10 cellular contexts compared by ENCODE assay signal in genomic region chr15:94324835-94325767, GRCh38.
DNase-seq lines count a peak whose midpoint lies in the region; ATAC-seq lines count a peak whose summit lies in the region.
"Had no signal": no experiment of that assay in that cellular context is flagged by ENCODE, and none has a peak within 500 bp of the region (broad histone marks: within the 10 kb centered on the region; RNA-seq: fewer than 3 reads in every experiment).

No MANE protein-coding gene starts in this region.

- H3K56ac ChIP-seq in mesendoderm (ENCODE audit: low read length): no peak overlapping the region

- H3K27ac ChIP-seq in mesendoderm (ENCODE audit: low read depth, low read length): no peak overlapping the region
- H3K27ac ChIP-seq: GM23248, sigmoid colon had no signal

- H3K4ac ChIP-seq in mesendoderm (ENCODE audit: low read depth, low read length): no peak overlapping the region

- H2BK120ac ChIP-seq in mesendoderm (ENCODE audit: low read depth, low read length): no peak overlapping the region

- H2BK5ac ChIP-seq in mesendoderm (ENCODE audit: low read length): no peak overlapping the region

- no peak overlapping the region for H3K4me2 ChIP-seq in mesendoderm (ENCODE audit: low read length)

- H4K8ac ChIP-seq in mesendoderm (ENCODE audit: low read depth, low read length): no peak overlapping the region

- H3K79me1 ChIP-seq in mesendoderm (ENCODE audit: low read length): no peaks in the 10 kb centered on the region

- H2BK15ac ChIP-seq in mesendoderm (replicated peaks; ENCODE audit: low read depth): no peak overlapping the region

- ATAC-seq in GM21423 (IDR thresholded peaks at IDR 0.05; ENCODE audit: unreplicated experiment) (peak; percentile 35), GM21526 (IDR thresholded peaks at IDR 0.05; ENCODE audit: low FRiP score, unreplicated experiment) (no peak)

- no peak overlapping the region for H3K23ac ChIP-seq in mesendoderm (ENCODE audit: low read length)

- no peak overlapping the region for H4K5ac ChIP-seq in mesendoderm (ENCODE audit: low read length)

- peaks cover 2% of the 10 kb centered on the region for H3K4me1 ChIP-seq in mesendoderm (ENCODE audit: control insufficient read depth, low read depth, low read length)
- H3K4me1 ChIP-seq: sigmoid colon had no signal

- H3K18ac ChIP-seq in mesendoderm (ENCODE audit: low read length): no peak overlapping the region

- no peaks in the 10 kb centered on the region for H3K27me3 ChIP-seq in mesendoderm (ENCODE audit: insufficient read depth, low read length, poor library complexity)
- H3K27me3 ChIP-seq: sigmoid colon had no signal

- no peaks in the 10 kb centered on the region for H3K79me2 ChIP-seq in mesendoderm (ENCODE audit: control insufficient read depth, insufficient read depth, low read length)

- DNase-seq in NCI-H82 (lab: John Stamatoyannopoulos, UW) (peak; percentile 6), NCI-H82 treated with DMSO at 0.1 percent for 48 hours (lab: John Stamatoyannopoulos, UW; ENCODE audit: unreplicated experiment) (no peak), mesendoderm (peak; percentile 16), HuH-7 (ENCODE audit: low spot score) (no peak), G401 (ENCODE audit: low spot score) (no peak)
- DNase-seq in activated CD8-positive, alpha-beta memory T cell treated with anti-CD3 and anti-CD28 coated beads, Interleukin-2, amount 50 U/mL, for 4 hours: peak; percentile 29

- in situ Hi-C loops in G401 (cut with HindIII; ENCODE audit: low sequenced_read_pairs): no loop called here

- H3K36me3 ChIP-seq in mesendoderm (ENCODE audit: control insufficient read depth, insufficient read depth, low read length): no peaks in the 10 kb centered on the region
- H3K36me3 ChIP-seq: sigmoid colon had no signal

- no peak overlapping the region for H2AK5ac ChIP-seq in mesendoderm (ENCODE audit: low read length)

- no peak overlapping the region for H3K9ac ChIP-seq in mesendoderm (ENCODE audit: low read length)
- H3K9ac ChIP-seq: GM23248 had no signal

- no peak overlapping the region for H3K4me3 ChIP-seq in mesendoderm (ENCODE audit: low read length)
- H3K4me3 ChIP-seq: GM23248, sigmoid colon had no signal

- no CpG with 5 or more reads among the region's 15 CpGs for WGBS in mesendoderm (ENCODE audit: extremely low coverage, insufficient coverage, low lambda C conversion rate)

Comparison
In these comparisons a context has a peak if more than half of its experiments do, and no peak if none do; other contexts are left out.
1. DNase-seq: peak in NCI-H82 (single experiment), activated CD8-positive, alpha-beta memory T cell treated with anti-CD3 and anti-CD28 coated beads, Interleukin-2, amount 50 U/mL, for 4 hours (single experiment) and mesendoderm (single experiment); none in NCI-H82 treated with DMSO at 0.1 percent for 48 hours (single experiment), HuH-7 (single experiment) and G401 (single experiment).